Comparison of ENCODE assay signal across 8 cellular contexts in the genomic region with DNA sequence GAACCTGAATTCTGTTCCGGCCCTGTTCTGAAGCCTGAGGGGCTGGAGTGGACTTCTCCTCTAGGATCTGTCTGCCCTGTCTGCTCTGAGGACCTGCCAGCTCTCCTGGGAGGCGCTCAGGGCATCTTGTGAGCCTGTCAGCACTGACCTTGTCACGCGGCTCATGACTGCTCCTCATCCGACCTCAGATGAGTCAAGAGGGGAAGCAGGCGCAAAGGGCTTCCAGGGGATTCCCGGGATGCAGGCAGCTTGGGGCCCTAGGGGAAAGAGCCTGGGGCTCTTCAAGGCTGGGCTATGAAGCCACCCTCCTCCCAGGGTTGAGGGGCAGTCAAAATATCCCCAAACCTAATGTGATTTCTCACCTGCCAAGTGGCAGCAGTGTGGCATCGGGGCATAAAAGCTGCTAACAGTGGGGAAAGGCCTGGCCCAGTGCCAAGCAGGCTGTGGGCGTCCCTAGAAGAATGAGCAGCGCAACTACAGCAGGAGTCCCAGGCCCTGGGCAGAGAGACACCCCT. TPM values are rescaled to one million over a fixed set of nuclear protein-coding genes. Genes with fewer than 3 reads are reported as not detected.
A peak's percentile ranks its signal among the peaks of the same experiment; 100 is the strongest.
DNase-seq lines count a peak whose midpoint lies in the region; ATAC-seq and TF ChIP-seq lines count a peak whose summit lies in the region.

No MANE protein-coding gene starts in this region.

- H3K4me2 ChIP-seq in MM.1S (ENCODE audit: low read depth, low read length), result no peak overlapping the region

- peak; percentile 55 for ATAC-seq in CD8-positive, alpha-beta T cell
- ATAC-seq in GM19452 (IDR thresholded peaks at IDR 0.05; ENCODE audit: unreplicated experiment), result peak; percentile 49

- H3F3A ChIP-seq in MM.1S (ENCODE audit: insufficient read depth, low read length), result no peaks in the 10 kb centered on the region; the same call in 1 of the 2 replicates

- H3K27ac Mint-ChIP-seq in CD8-positive, alpha-beta T cell, result peak overlapping the region; percentile 74

- POLR2A ChIA-PET in CD8-positive, alpha-beta T cell (lab: Charles Lee), result interaction anchor here (1.7 kb wide), 1 partner anchor 9 kb away, joined by 16 read pairs; no protein-coding TSS in a partner anchor

- H3K9me2 ChIP-seq in MM.1S (replicated peaks; ENCODE audit: insufficient read depth, low read length), result no peaks in the 10 kb centered on the region

- CTCF ChIA-PET in CD8-positive, alpha-beta T cell (lab: Charles Lee), result interaction anchor here (0.9 to 1.2 kb wide), 3 partner anchors 9 to 156 kb away, joined by 3 read pairs; no protein-coding TSS in a partner anchor

- no peaks in the 10 kb centered on the region for H3K36me3 Mint-ChIP-seq in CD8-positive, alpha-beta T cell

- intact Hi-C loops in CD8-positive, alpha-beta T cell (cut with DNase I, micrococcal nuclease), result loop anchor here (1.0 kb wide), 2 partner anchors 9 to 21 kb away; no protein-coding TSS in a partner anchor
- intact Hi-C loops in dorsolateral prefrontal cortex (cut with DNase I), result no loop called here

- no peak for TF ChIP-seq CTCF in CD8-positive, alpha-beta T cell (IDR thresholded peaks at IDR 0.05)
- TF ChIP-seq CTCF in MM.1S (IDR thresholded peaks at IDR 0.05; ENCODE audit: low read length), result no peak
- no peak for TF ChIP-seq CTCF in dorsolateral prefrontal cortex (IDR thresholded peaks at IDR 0.05 in 54 of 56, conservative IDR thresholded peaks at IDR 0.05 in 2 of 56; ENCODE audit: low read depth in 1 of 56, partially characterized antibody in 56 of 56)

- peaks cover 31% of the 10 kb centered on the region for H3K4me1 Mint-ChIP-seq in CD8-positive, alpha-beta T cell (ENCODE audit: low read depth)

- H3K36me3 ChIP-seq in CD8-positive, alpha-beta T cell (ENCODE audit: insufficient read depth, low read length), result no peaks in the 10 kb centered on the region
- H3K36me3 ChIP-seq in MM.1S (replicated peaks; ENCODE audit: insufficient read depth, low read length) (no peaks in the 10 kb centered on the region), mucosa of rectum (ENCODE audit: control insufficient read depth in 2 of 2, insufficient read depth in 2 of 2, low read length in 2 of 2) (no peaks in the 10 kb centered on the region)

- no peaks in the 10 kb centered on the region for H4K20me1 ChIP-seq in MM.1S (ENCODE audit: insufficient read depth, low read length)

- no peaks in the 10 kb centered on the region for H3K27me3 Mint-ChIP-seq in CD8-positive, alpha-beta T cell (ENCODE audit: low read depth)

- no peak overlapping the region for H2AFZ ChIP-seq in MM.1S (ENCODE audit: low read length)

- peaks cover 28% of the 10 kb centered on the region for H3K4me1 ChIP-seq in CD8-positive, alpha-beta T cell (ENCODE audit: insufficient read depth, low read length)
- H3K4me1 ChIP-seq in MM.1S (ENCODE audit: low read length), result peaks cover 25% of the 10 kb centered on the region
- H3K4me1 ChIP-seq in mucosa of rectum (ENCODE audit: control insufficient read depth in 2 of 2, insufficient read depth in 2 of 2, low read length in 2 of 2), result peaks cover 7 to 8% of the 10 kb centered on the region in 2 donors

- peak overlapping the region; percentile 30 for H3K4me3 Mint-ChIP-seq in CD8-positive, alpha-beta T cell

- H3K79me2 ChIP-seq in MM.1S (ENCODE audit: low read length), result no peaks in the 10 kb centered on the region

- H3K27me3 ChIP-seq in CD8-positive, alpha-beta T cell (ENCODE audit: insufficient read depth, low read length), result no peaks in the 10 kb centered on the region
- H3K27me3 ChIP-seq in MM.1S (replicated peaks; ENCODE audit: insufficient read depth, low read length) (no peaks in the 10 kb centered on the region), dorsolateral prefrontal cortex (no peaks in the 10 kb centered on the region), mucosa of rectum (ENCODE audit: control insufficient read depth in 2 of 2, insufficient read depth in 2 of 2, low read length in 2 of 2) (no peaks in the 10 kb centered on the region)

- H3K9me3 Mint-ChIP-seq in CD8-positive, alpha-beta T cell, result no peaks in the 10 kb centered on the region

- no peak overlapping the region for H3K27ac ChIP-seq in CD8-positive, alpha-beta T cell (ENCODE audit: low read depth, low read length)
- peak overlapping the region; percentile 30; the same call in 1 of the 2 replicates for H3K27ac ChIP-seq in MM.1S (ENCODE audit: low read length)
- peak overlapping the region in 36 of 59 donors; percentile 1 to 79 (median 43) for H3K27ac ChIP-seq in dorsolateral prefrontal cortex
- H3K27ac ChIP-seq in mucosa of rectum (ENCODE audit: low read depth in 2 of 2, low read length in 2 of 2), result peak overlapping the region; percentile 32 to 74

- H3K9me3 ChIP-seq in CD8-positive, alpha-beta T cell (ENCODE audit: low read length), result no peaks in the 10 kb centered on the region
- H3K9me3 ChIP-seq in MM.1S (replicated peaks; ENCODE audit: insufficient read depth, low read length) (no peaks in the 10 kb centered on the region), mucosa of rectum (ENCODE audit: control insufficient read depth in 2 of 2, low read length in 2 of 2) (no peaks in the 10 kb centered on the region)

- no peak overlapping the region for H3K9ac ChIP-seq in MM.1S (ENCODE audit: low read length)
- H3K9ac ChIP-seq in mucosa of rectum (ENCODE audit: low read depth in 1 of 2, low read length in 2 of 2), result no peak overlapping the region

- H3K4me3 ChIP-seq in CD8-positive, alpha-beta T cell (ENCODE audit: low read depth, low read length), result no peak overlapping the region
- H3K4me3 ChIP-seq in MM.1S (ENCODE audit: low read length) (no peak overlapping the region), dorsolateral prefrontal cortex (no peak overlapping the region), mucosa of rectum (ENCODE audit: low read length in 2 of 2) (no peak overlapping the region)

- DNase-seq in CD8-positive, alpha-beta T cell, result peak; percentile 47 to 81 (median 71)
- DNase-seq in MM.1S (no peak), dorsolateral prefrontal cortex (peak in 2 of 10 donors; percentile 49 to 64), NCI-H187 treated with DMSO at 0.1 percent for 48 hours (lab: John Stamatoyannopoulos, UW) (no peak)
- DNase-seq in activated CD4-positive, alpha-beta T cell treated with anti-CD3 and anti-CD28 coated beads, Interleukin-2, amount 50 U/mL, for 48 hours, result peak; percentile 83 to 87
- peak; percentile 27 to 67 (median 52) for DNase-seq in stimulated activated naive CD4-positive, alpha-beta T cell (lab: John Stamatoyannopoulos, UW)

RNA-seq across cellular contexts. Expression of a gene that starts 27.6 kb away (rescaled TPM):
- total RNA-seq in CD8-positive, alpha-beta T cell, result 1 to 10 TPM; 3.6 to 4.1 TPM
- total RNA-seq in dorsolateral prefrontal cortex, result 10 to 100 TPM; 16.8 to 58.1 (median 32.8) TPM

RNA-seq across cellular contexts. Expression of a gene that starts 42.3 kb away (rescaled TPM):
- 1 to 10 TPM; 7.9 to 8.2 TPM for total RNA-seq in CD8-positive, alpha-beta T cell
- 10 to 100 TPM; 11.7 to 57.7 (median 19.3) TPM for total RNA-seq in dorsolateral prefrontal cortex

RNA-seq across cellular contexts. Expression of a gene that starts 58.6 kb away (rescaled TPM):
- under 1 TPM; 0.50 to 0.76 TPM for total RNA-seq in CD8-positive, alpha-beta T cell
- total RNA-seq in dorsolateral prefrontal cortex, result 1 to 10 TPM in 119 of 120 experiments, under 1 TPM in 1; 0.74 to 7.7 (median 3.2) TPM

Comparison
In these comparisons a context has a peak if more than half of its experiments do, and no peak if none do; other contexts are left out.
1. DNase-seq: peak in CD8-positive, alpha-beta T cell (7 of 7), activated CD4-positive, alpha-beta T cell treated with anti-CD3 and anti-CD28 coated beads, Interleukin-2, amount 50 U/mL, for 48 hours (2 of 2) and stimulated activated naive CD4-positive, alpha-beta T cell (6 of 6); none in MM.1S (single experiment) and NCI-H187 treated with DMSO at 0.1 percent for 48 hours (single experiment).
2. intact Hi-C loops: an anchor here in CD8-positive, alpha-beta T cell (1.0 kb wide); none called in dorsolateral prefrontal cortex.